In the genomic region with DNA sequence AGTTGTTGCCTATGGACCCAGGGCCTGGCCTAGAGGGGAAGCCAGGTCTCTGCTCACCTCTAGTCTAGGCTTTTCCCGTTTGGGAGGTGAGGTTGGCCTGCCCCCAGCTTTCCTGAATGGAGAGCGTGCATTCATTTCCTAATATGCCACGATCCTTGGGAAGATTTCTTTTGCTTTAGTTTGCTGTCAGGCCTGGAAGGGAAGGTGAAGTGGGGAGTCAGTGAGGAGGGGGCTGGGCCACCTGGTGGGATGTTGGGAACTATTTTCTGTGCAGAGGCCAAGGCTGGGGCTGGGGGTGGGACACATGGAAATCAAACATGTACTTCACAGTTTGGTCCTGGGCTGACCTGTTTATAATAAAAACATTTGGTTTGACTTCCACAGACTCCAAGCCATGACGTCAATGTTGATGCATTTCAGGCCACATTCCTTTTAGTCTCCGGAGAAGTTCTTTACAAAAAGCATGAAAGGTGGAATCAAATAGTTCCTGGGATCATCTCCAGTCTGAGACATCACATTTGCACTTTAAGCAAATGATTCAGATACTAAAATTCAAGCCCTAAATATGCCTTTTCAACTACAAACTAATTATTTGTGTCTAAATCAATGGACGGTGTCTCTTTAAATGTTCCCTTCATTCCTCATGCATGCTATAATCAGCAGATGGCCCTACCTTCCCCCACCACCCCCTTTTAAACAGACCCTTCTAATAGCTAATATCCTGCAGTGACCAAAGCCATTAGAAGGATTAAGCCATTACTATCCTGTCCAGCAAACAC, we compare ENCODE assay signal across 10 cellular contexts. TPM values are rescaled to one million over a fixed set of nuclear protein-coding genes. Genes with fewer than 3 reads are reported as not detected.
DNase-seq lines count a peak whose midpoint lies in the region; ATAC-seq, FAIRE-seq and TF ChIP-seq lines count a peak whose summit lies in the region.
"Had no signal": no experiment of that assay in that cellular context is flagged by ENCODE, and none has a peak within 500 bp of the region (broad histone marks: within the 10 kb centered on the region; RNA-seq: fewer than 3 reads in every experiment).

No MANE protein-coding gene starts in this region.

- POLR2A ChIA-PET in HepG2 (lab: Yijun Ruan, JAX), result interaction anchor here (0.8 to 1.3 kb wide), 2 partner anchors 59 to 67 kb away, joined by 3 to 4 read pairs; no protein-coding TSS in a partner anchor

- no peak for DNase-seq in HepG2 (ENCODE audit: low spot score)
- no peak for DNase-seq in right lobe of liver
- no peak for DNase-seq in dorsolateral prefrontal cortex
- DNase-seq in aorta, result no peak
- DNase-seq in Kasumi-1 (lab: John Stamatoyannopoulos, UW), result no peak

- CTCF ChIA-PET in HepG2 (lab: Yijun Ruan, JAX; ENCODE audit: low intra/inter-chr PET ratio, low total read pairs), result interaction anchor here (0.8 to 1.5 kb wide), 2 partner anchors 62 to 190 kb away, joined by 3 to 7 read pairs; no protein-coding TSS in a partner anchor

- H3K79me2 ChIP-seq in HepG2 (ENCODE audit: insufficient read depth, low read length), result no peaks in the 10 kb centered on the region

- FAIRE-seq in HepG2 (lab: Jason Lieb, UNC), result no peak

- peak overlapping the region in 1 of 3 experiments; percentile 54; a peak in 1 of 6 replicates for H3K4me3 ChIP-seq in HepG2 (replicated peaks in 1 of 3; ENCODE audit: insufficient read depth in 1 of 3, low read depth in 2 of 3, low read length in 3 of 3)
- H3K4me3 ChIP-seq in right lobe of liver, result no peak overlapping the region
- H3K4me3 ChIP-seq in dorsolateral prefrontal cortex, result peak overlapping the region in 1 of 59 donors; percentile 6
- no peak overlapping the region for H3K4me3 ChIP-seq in mucosa of rectum (ENCODE audit: low read length in 2 of 2)
- no peak overlapping the region for H3K4me3 ChIP-seq in aorta (ENCODE audit: low read length in 2 of 2)
- H3K4me3 ChIP-seq: upper lobe of left lung had no signal

- in situ Hi-C loops in HepG2 (cut with HindIII; ENCODE audit: extremely low pct_ligation_motif_present, low pct_unique_long_range_greater_than_20kb), result loop anchor here (5.0 kb wide), 2 partner anchors 57 to 122 kb away; no protein-coding TSS in a partner anchor

- peak overlapping the region; percentile 48 for H2AFZ ChIP-seq in HepG2 (ENCODE audit: low read length)

- TF ChIP-seq CTCF in HepG2 (CRISPR knock-in tag; IDR thresholded peaks at IDR 0.05) (no peak), right lobe of liver (IDR thresholded peaks at IDR 0.05) (no peak), dorsolateral prefrontal cortex (IDR thresholded peaks at IDR 0.05 in 54 of 56, conservative IDR thresholded peaks at IDR 0.05 in 2 of 56; ENCODE audit: low read depth in 1 of 56, partially characterized antibody in 56 of 56) (no peak)

- TF ChIP-seq EP300 in HepG2 (IDR thresholded peaks at IDR 0.05; ENCODE audit: low read depth in 2 of 2, low read length in 2 of 2) (no peak), HepG2 (CRISPR knock-in tag; IDR thresholded peaks at IDR 0.05; ENCODE audit: borderline replicate concordance) (no peak)

- H3K27me3 ChIP-seq in HepG2 (ENCODE audit: control insufficient read depth in 1 of 2, insufficient read depth in 2 of 2, low read length in 2 of 2) (no peaks in the 10 kb centered on the region; a peak in 1 of 5 replicates), right lobe of liver (no peaks in the 10 kb centered on the region), dorsolateral prefrontal cortex (no peaks in the 10 kb centered on the region), mucosa of rectum (ENCODE audit: control insufficient read depth in 2 of 2, insufficient read depth in 2 of 2, low read length in 2 of 2) (no peaks in the 10 kb centered on the region), aorta (ENCODE audit: control insufficient read depth in 1 of 2, insufficient read depth in 2 of 2, low read length in 1 of 2) (no peaks in the 10 kb centered on the region)
- H3K27me3 ChIP-seq: upper lobe of left lung had no signal

- TF ChIP-seq POLR2A in HepG2 (IDR thresholded peaks at IDR 0.05; ENCODE audit: insufficient read depth in 1 of 2, low read depth in 2 of 2, low read length in 2 of 2) (no peak), right lobe of liver (IDR thresholded peaks at IDR 0.05) (no peak)

- H3K9ac ChIP-seq in HepG2 (ENCODE audit: insufficient read depth, low read depth, low read length) (peak overlapping the region; percentile 65; the same call in 1 of the 2 replicates), mucosa of rectum (ENCODE audit: low read depth in 1 of 2, low read length in 2 of 2) (no peak overlapping the region)

- TF ChIP-seq RAD21 in HepG2 (CRISPR knock-in tag; IDR thresholded peaks at IDR 0.05), result no peak

- H3K4me1 ChIP-seq in HepG2 (ENCODE audit: insufficient read depth, low read length) (peaks cover 58% of the 10 kb centered on the region), right lobe of liver (peaks cover 0 to 7% (median 0%) of the 10 kb centered on the region in 4 donors), mucosa of rectum (ENCODE audit: control insufficient read depth in 2 of 2, insufficient read depth in 2 of 2, low read length in 2 of 2) (peaks cover 5 to 10% of the 10 kb centered on the region in 2 donors), aorta (ENCODE audit: control insufficient read depth in 1 of 2, insufficient read depth in 2 of 2, low read length in 2 of 2) (peaks cover 2 to 3% of the 10 kb centered on the region in 2 donors)

- intact Hi-C loops in HepG2 (cut with micrococcal nuclease; ENCODE audit: unreplicated experiment), result loop anchor here (1.0 to 2.0 kb wide), 5 partner anchors 33 to 246 kb away; no protein-coding TSS in a partner anchor
- intact Hi-C loops in right lobe of liver (cut with DNase I), result no loop called here
- intact Hi-C loops in dorsolateral prefrontal cortex (cut with DNase I), result loop anchor here (5.0 to 10.0 kb wide), 6 partner anchors 62 to 732 kb away; a partner anchor contains a TSS
- intact Hi-C loops in aorta (cut with DNase I), result loop anchor here (2.0 to 10.0 kb wide), 6 partner anchors 16 to 440 kb away; a partner anchor contains a TSS

- peak overlapping the region; percentile 86 for H3K4me2 ChIP-seq in HepG2 (ENCODE audit: low read depth, low read length)

- H3K9me3 ChIP-seq in HepG2 (ENCODE audit: low read length) (no peaks in the 10 kb centered on the region), right lobe of liver (no peaks in the 10 kb centered on the region), mucosa of rectum (ENCODE audit: control insufficient read depth in 2 of 2, low read length in 2 of 2) (no peaks in the 10 kb centered on the region), aorta (ENCODE audit: control insufficient read depth, low read length) (no peaks in the 10 kb centered on the region)
- H3K9me3 ChIP-seq: upper lobe of left lung had no signal

- ATAC-seq in HepG2, result peak; percentile 24; the same call in 2 of the 3 replicates
- no peak for ATAC-seq in right lobe of liver
- ATAC-seq in aorta (ENCODE audit: low FRiP score), result peak; percentile 40
- no peak for ATAC-seq in HG03139 (IDR thresholded peaks at IDR 0.05; ENCODE audit: unreplicated experiment)
- ATAC-seq in HG03175 (IDR thresholded peaks at IDR 0.05; ENCODE audit: unreplicated experiment), result no peak

- no peaks in the 10 kb centered on the region for H4K20me1 ChIP-seq in HepG2 (ENCODE audit: insufficient read depth, low read length)

- H3K36me3 ChIP-seq in HepG2 (replicated peaks in 1 of 2; ENCODE audit: control insufficient read depth in 1 of 2, insufficient read depth in 2 of 2, low read length in 2 of 2) (no peaks in the 10 kb centered on the region), right lobe of liver (no peaks in the 10 kb centered on the region), mucosa of rectum (ENCODE audit: control insufficient read depth in 2 of 2, insufficient read depth in 2 of 2, low read length in 2 of 2) (no peaks in the 10 kb centered on the region), aorta (ENCODE audit: control insufficient read depth in 1 of 2, insufficient read depth in 2 of 2, low read length in 1 of 2) (no peaks in the 10 kb centered on the region)
- H3K36me3 ChIP-seq: upper lobe of left lung had no signal

- 50% methylated on average over 6 of the region's 6 CpGs for WGBS in HepG2 (ENCODE audit: low lambda C conversion rate)
- 76% methylated on average over 6 of the region's 6 CpGs for whole genome bisulfite sequencing in right lobe of liver (ENCODE audit: insufficient coverage, low coverage, low lambda C conversion rate, missing lambda C conversion rate)
- 3 to 11% methylated on average over 6 of the region's 6 CpGs for WGBS in aorta, 2 donors

- H3K27ac ChIP-seq in HepG2 (ENCODE audit: extremely low read length, insufficient read depth, low read length) (no peak overlapping the region), right lobe of liver (peak overlapping the region in 1 of 3 donors; percentile 14), dorsolateral prefrontal cortex (peak overlapping the region in 55 of 59 donors; percentile 6 to 91 (median 76)), mucosa of rectum (ENCODE audit: low read depth in 2 of 2, low read length in 2 of 2) (peak overlapping the region; percentile 66 to 70), aorta (ENCODE audit: low read depth in 1 of 2, low read length in 2 of 2) (peak overlapping the region; percentile 81 to 86)
- H3K27ac ChIP-seq: upper lobe of left lung had no signal

- BruUV-seq in HepG2 (replicated peaks; lab: Mats Ljungman, UMichigan), result no TSS peak

RNA-seq across cellular contexts. Expression of a gene that starts 41.5 kb away (rescaled TPM):
- total RNA-seq in HepG2 (2016; rRNA removed; fragmentation: Illumina TruSeq; extraction: Trizol) (not detected in 2 replicates), right lobe of liver (under 1 TPM in 3 of 6 experiments, not detected in 3; 0.24 to 0.44 (median 0.30) TPM), dorsolateral prefrontal cortex (1 to 10 TPM in 54 of 120 experiments, under 1 TPM in 64, not detected in 2; 0.19 to 6.8 (median 0.87) TPM), aorta (100 to 1,000 TPM; 146 to 188 TPM)
- not detected in 2 replicates for total RNA-seq in HepG2 (2016; cell fraction: cytosol; rRNA removed; fragmentation: Illumina TruSeq; extraction: Trizol; ENCODE audit: low read depth)
- not detected in 2 replicates for total RNA-seq in HepG2 (2016; cell fraction: insoluble cytoplasmic fraction; rRNA removed; fragmentation: Illumina TruSeq; extraction: Trizol)
- total RNA-seq in HepG2 (2016; cell fraction: membrane; rRNA removed; fragmentation: Illumina TruSeq; extraction: Trizol), result not detected in 2 replicates
- not detected in 2 replicates for total RNA-seq in HepG2 (2016; cell fraction: nucleus; rRNA removed; fragmentation: Illumina TruSeq; extraction: Trizol)
- polyA plus RNA-seq in HepG2 (2011; rRNA removed) (not detected in 2 replicates), aorta (100 to 1,000 TPM in 1 of 2 donors, 10 to 100 TPM in 1; 60.2 to 164 TPM)
- not detected in 2 replicates for polyA plus RNA-seq in HepG2 (2011; cell fraction: cytosol; rRNA removed)
- not detected in 2 replicates for polyA plus RNA-seq in HepG2 (2011; cell fraction: nucleus; rRNA removed)
- not detected in 2 replicates for polyA plus RNA-seq in HepG2 (2012)
- not detected in 2 replicates for polyA plus RNA-seq in HepG2 (2016; cell fraction: cytosol; fragmentation: Illumina TruSeq; extraction: Trizol; ENCODE audit: low read depth)
- not detected in 2 replicates for polyA plus RNA-seq in HepG2 (2016; cell fraction: insoluble cytoplasmic fraction; fragmentation: Illumina TruSeq; extraction: Trizol; ENCODE audit: low read depth)
- not detected in 2 replicates for polyA plus RNA-seq in HepG2 (2016; cell fraction: membrane; fragmentation: Illumina TruSeq; extraction: Trizol; ENCODE audit: low read depth)
- polyA plus RNA-seq in HepG2 (2016; cell fraction: nucleus; fragmentation: Illumina TruSeq; extraction: Trizol; ENCODE audit: insufficient read depth, low read depth), result not detected in 2 replicates
- polyA minus RNA-seq in HepG2 (2011; rRNA and poly(A)+ RNA removed; ENCODE audit: low replicate concordance), result not detected in 2 replicates
- polyA minus RNA-seq in HepG2 (2011; cell fraction: cytosol; rRNA and poly(A)+ RNA removed), result not detected in 2 replicates
- polyA minus RNA-seq in HepG2 (2011; cell fraction: nucleus; rRNA and poly(A)+ RNA removed), result not detected in 2 replicates
- total RNA-seq: B cell had no signal

Comparison
In these comparisons a context has a peak if more than half of its experiments do, and no peak if none do; other contexts are left out.
1. ATAC-seq: peak in HepG2 (single experiment) and aorta (single experiment); none in right lobe of liver (0 of 4), HG03139 (single experiment) and HG03175 (single experiment).
2. intact Hi-C loops: an anchor here in HepG2 (1.0 to 2.0 kb wide), dorsolateral prefrontal cortex (5.0 to 10.0 kb wide) and aorta (2.0 to 10.0 kb wide); none called in right lobe of liver.
3. RNA of a gene that starts 41.5 kb away (total RNA-seq): 146 to 188 TPM in aorta; 0.19 to 6.8 TPM in dorsolateral prefrontal cortex, 0.24 to 0.44 TPM in right lobe of liver and not detected in HepG2; every median in the first group is over 10 times any median in the second.